Comparison of ENCODE assay signal across 20 cellular contexts in genomic region chrX:2134782-2135181, GRCh38.
DNase-seq lines count a peak whose midpoint lies in the region; ATAC-seq and TF ChIP-seq lines count a peak whose summit lies in the region.
"Had no signal": no experiment of that assay in that cellular context is flagged by ENCODE, and none has a peak within 500 bp of the region (broad histone marks: within the 10 kb centered on the region; RNA-seq: fewer than 3 reads in every experiment).

No MANE protein-coding gene starts in this region.

- no peak overlapping the region for H3K18ac ChIP-seq in H9 (ENCODE audit: insufficient read length, low read depth, low read length)

- no peak overlapping the region for H3K56ac ChIP-seq in H9 (ENCODE audit: insufficient read length, low read depth, low read length)

- no peak for ATAC-seq in WTC11
- ATAC-seq: A549; CD8-positive, alpha-beta T cell had no signal

- H3K36me3 Mint-ChIP-seq in H9 (ENCODE audit: insufficient read depth in 1 of 3, low read depth in 3 of 3) (peaks cover 0 to 3% (median 0%) of the 10 kb centered on the region in 3 experiments; a peak in 3 of 7 replicates), WTC11 (0 out of 2 replicates have a peak, but pooled peaks cover 3% of the 10 kb centered on the region), brain (no peaks in the 10 kb centered on the region), glutamatergic neuron (ENCODE audit: unreplicated experiment) (no peaks in the 10 kb centered on the region), type B pancreatic cell (no peaks in the 10 kb centered on the region)
- H3K36me3 Mint-ChIP-seq: CD8-positive, alpha-beta T cell had no signal

- H4K5ac ChIP-seq in H9 (ENCODE audit: insufficient read length, low read depth, low read length): no peak overlapping the region

- H3K9me3 Mint-ChIP-seq in H9 (no peaks in the 10 kb centered on the region; a peak in 2 of 5 replicates), WTC11 (peaks cover 6% of the 10 kb centered on the region), brain (peaks cover 3 to 9% (median 5%) of the 10 kb centered on the region in 5 experiments), glutamatergic neuron (ENCODE audit: unreplicated experiment) (no peaks in the 10 kb centered on the region), type B pancreatic cell (peaks cover 2% of the 10 kb centered on the region)

- no peak overlapping the region for H2BK20ac ChIP-seq in H9 (ENCODE audit: low read depth, low read length, poor library complexity, severe bottlenecking)

- H3K14ac ChIP-seq in H9 (ENCODE audit: insufficient read depth, low read length): no peak overlapping the region

- no peak overlapping the region for H3K23ac ChIP-seq in H9 (ENCODE audit: insufficient read length, low read depth, low read length)

- POLR2A ChIA-PET in WTC11 (lab: Charles Lee): no interaction called here

- no peak overlapping the region for H3T11ph ChIP-seq in H9 (ENCODE audit: low read length)

- no peak overlapping the region for H3K9ac ChIP-seq in H9 (ENCODE audit: extremely low read depth, insufficient read length, low read length)
- H3K9ac ChIP-seq: BLaER1 treated with 17β-estradiol and CSF1 and Interleukin-3, amounts not matched to agents 10 nM and 100 nM had no signal

- H3K4me1 Mint-ChIP-seq in H9: peaks cover 4 to 5% of the 10 kb centered on the region in 2 experiments
- H3K4me1 Mint-ChIP-seq in WTC11: peaks cover 4% of the 10 kb centered on the region
- peaks cover 5% of the 10 kb centered on the region for H3K4me1 Mint-ChIP-seq in brain
- H3K4me1 Mint-ChIP-seq in glutamatergic neuron (ENCODE audit: low read depth, unreplicated experiment): no peaks in the 10 kb centered on the region
- H3K4me1 Mint-ChIP-seq in type B pancreatic cell (ENCODE audit: unreplicated experiment): no peaks in the 10 kb centered on the region
- H3K4me1 Mint-ChIP-seq: B cell had no signal

- TF ChIP-seq POLR2A in uterus (IDR thresholded peaks at IDR 0.05): no peak

- no peaks in the 10 kb centered on the region for H3K79me2 ChIP-seq in H9 (ENCODE audit: insufficient read depth, low read length)

- no peaks in the 10 kb centered on the region for H3K9me3 ChIP-seq in H9 (ENCODE audit: control insufficient read depth, low read depth, low read length)
- no peaks in the 10 kb centered on the region for H3K9me3 ChIP-seq in uterus
- H3K9me3 ChIP-seq: A549, Caco-2 had no signal

- no peak overlapping the region for H3K4ac ChIP-seq in H9 (ENCODE audit: low read depth, low read length)

- no peaks in the 10 kb centered on the region for H4K20me1 ChIP-seq in H9 (ENCODE audit: control insufficient read depth, insufficient read depth, insufficient read length)
- H4K20me1 ChIP-seq: BLaER1 treated with 17β-estradiol and CSF1 and Interleukin-3, amounts not matched to agents 10 nM and 100 nM had no signal

- no peak overlapping the region for H4K91ac ChIP-seq in H9 (ENCODE audit: insufficient read length, low read depth, low read length)

- H2AFZ ChIP-seq in H9 (ENCODE audit: low read length): no peak overlapping the region

- no peak overlapping the region for H3K4me3 Mint-ChIP-seq in H9
- H3K4me3 Mint-ChIP-seq in WTC11: no peak overlapping the region
- peak overlapping the region in 2 of 5 experiments; percentile 29 to 36 for H3K4me3 Mint-ChIP-seq in brain
- H3K4me3 Mint-ChIP-seq in glutamatergic neuron (ENCODE audit: unreplicated experiment): no peak overlapping the region
- H3K4me3 Mint-ChIP-seq in type B pancreatic cell: no peak overlapping the region
- H3K4me3 Mint-ChIP-seq: B cell; CD4-positive, alpha-beta T cell; CD8-positive, alpha-beta T cell had no signal

- CTCF ChIA-PET in WTC11 (lab: Charles Lee): no interaction called here

- H3K27me3 Mint-ChIP-seq in H9 (ENCODE audit: low read depth): no peaks in the 10 kb centered on the region
- no peaks in the 10 kb centered on the region for H3K27me3 Mint-ChIP-seq in WTC11 (ENCODE audit: low read depth)
- H3K27me3 Mint-ChIP-seq in brain: peaks cover 2% of the 10 kb centered on the region
- H3K27me3 Mint-ChIP-seq in glutamatergic neuron (ENCODE audit: unreplicated experiment): no peaks in the 10 kb centered on the region
- H3K27me3 Mint-ChIP-seq in type B pancreatic cell: peaks cover 3% of the 10 kb centered on the region
- H3K27me3 Mint-ChIP-seq: B cell; CD4-positive, alpha-beta T cell had no signal

- H2BK15ac ChIP-seq in H9 (ENCODE audit: low read depth, low read length): no peak overlapping the region

- no peak for DNase-seq in H9
- DNase-seq in WTC11 (ENCODE audit: low spot score): no peak
- no peak for DNase-seq in glutamatergic neuron
- no peak for DNase-seq in type B pancreatic cell (ENCODE audit: extremely low spot score, unreplicated experiment)
- no peak for DNase-seq in NCI-H2107 treated with DMSO at 0.1 percent for 48 hours (lab: John Stamatoyannopoulos, UW; ENCODE audit: unreplicated experiment)
- DNase-seq in iPS-NIHi7 (ENCODE audit: extremely low spot score): no peak
- no peak for DNase-seq in uterus
- DNase-seq: AML-193; Caco-2; Calu3; CD4-positive, alpha-beta T cell; CD8-positive, alpha-beta T cell; DMS79 treated with DMSO at 0.1 percent for 48 hours; GF-D8 had no signal

- H3K23me2 ChIP-seq in H9 (ENCODE audit: insufficient read length, low read depth, low read length, poor library complexity, severe bottlenecking): no peaks in the 10 kb centered on the region

- H2BK12ac ChIP-seq in H9 (ENCODE audit: insufficient read length, low read depth, low read length): no peak overlapping the region

- no peaks in the 10 kb centered on the region for H3K36me3 ChIP-seq in uterus
- H3K36me3 ChIP-seq: BLaER1 treated with 17β-estradiol and CSF1 and Interleukin-3, amounts not matched to agents 10 nM and 100 nM had no signal

- H3K4me2 ChIP-seq in H9 (ENCODE audit: insufficient read depth, insufficient read length, low read length): no peak overlapping the region
- H3K4me2 ChIP-seq: A549; BLaER1 treated with 17β-estradiol and CSF1 and Interleukin-3, amounts not matched to agents 10 nM and 100 nM had no signal

- H3K27me3 ChIP-seq in H9 (ENCODE audit: insufficient read depth, low read length): no peaks in the 10 kb centered on the region
- no peaks in the 10 kb centered on the region for H3K27me3 ChIP-seq in uterus
- H3K27me3 ChIP-seq: BLaER1 treated with 17β-estradiol and CSF1 and Interleukin-3, amounts not matched to agents 10 nM and 100 nM had no signal

- H4K8ac ChIP-seq in H9 (replicated peaks; ENCODE audit: insufficient read length, low read depth, low read length): no peak overlapping the region

- no peak overlapping the region for H3K4me3 ChIP-seq in uterus
- H3K4me3 ChIP-seq: A549; BLaER1 treated with 17β-estradiol and CSF1 and Interleukin-3, amounts not matched to agents 10 nM and 100 nM had no signal

- no peak overlapping the region for H2AK5ac ChIP-seq in H9 (ENCODE audit: insufficient read length, low read length)

- no peak overlapping the region for H3K27ac ChIP-seq in H9 (ENCODE audit: insufficient read length, low read depth, low read length)
- H3K27ac ChIP-seq in uterus: no peak overlapping the region
- H3K27ac ChIP-seq: 22Rv1; A549; BLaER1 treated with 17β-estradiol and CSF1 and Interleukin-3, amounts not matched to agents 10 nM and 100 nM; C4-2B had no signal

- no CpG with 5 or more reads among the region's 1 CpG for WGBS in H9 (ENCODE audit: extremely low coverage, insufficient read length, low lambda C conversion rate)

- TF ChIP-seq CTCF in H9 (conservative IDR thresholded peaks at IDR 0.05): no peak
- TF ChIP-seq CTCF in WTC11 (IDR thresholded peaks at IDR 0.05): no peak
- TF ChIP-seq CTCF in brain (conservative IDR thresholded peaks at IDR 0.05): no peak
- TF ChIP-seq CTCF in glutamatergic neuron (IDR thresholded peaks at IDR 0.05; ENCODE audit: partially characterized antibody, unreplicated experiment): no peak
- no peak for TF ChIP-seq CTCF in type B pancreatic cell (conservative IDR thresholded peaks at IDR 0.05)
- TF ChIP-seq CTCF in uterus (IDR thresholded peaks at IDR 0.05): no peak

- intact Hi-C loops in uterus (cut with DNase I; ENCODE audit: low total_unique reads): no loop called here

- H3K27ac Mint-ChIP-seq in H9: peak overlapping the region; percentile 7 to 33 (median 8); a peak in 6 of 7 replicates
- H3K27ac Mint-ChIP-seq in WTC11: peak overlapping the region; percentile 20
- H3K27ac Mint-ChIP-seq in brain: peak overlapping the region in 4 of 5 experiments; percentile 16 to 79 (median 66)
- peak overlapping the region; percentile 12 for H3K27ac Mint-ChIP-seq in glutamatergic neuron (ENCODE audit: unreplicated experiment)
- H3K27ac Mint-ChIP-seq in type B pancreatic cell: no peak overlapping the region
- H3K27ac Mint-ChIP-seq: B cell; CD4-positive, alpha-beta T cell; CD8-positive, alpha-beta T cell had no signal

- no peaks in the 10 kb centered on the region for H3K4me1 ChIP-seq in H9 (ENCODE audit: insufficient read depth, low read length)
- no peaks in the 10 kb centered on the region for H3K4me1 ChIP-seq in uterus
- H3K4me1 ChIP-seq: BLaER1 treated with 17β-estradiol and CSF1 and Interleukin-3, amounts not matched to agents 10 nM and 100 nM; Caco-2 had no signal

- H2BK5ac ChIP-seq in H9 (ENCODE audit: insufficient read length, low read length): no peak overlapping the region

- H3K79me1 ChIP-seq in H9 (ENCODE audit: insufficient read depth, low read depth, low read length, poor library complexity, severe bottlenecking): no peaks in the 10 kb centered on the region

- H2BK120ac ChIP-seq in H9 (ENCODE audit: low read depth, low read length, poor library complexity, severe bottlenecking): no peak overlapping the region

TF ChIP-seq in WTC11, 78 proteins besides CTCF, POLR2A, EP300 and RAD21:
- peak; percentile 84; the same call in 1 of the 2 replicates for TF ChIP-seq ZNF512 (CRISPR knock-in tag; IDR thresholded peaks at IDR 0.05; ENCODE audit: borderline replicate concordance)
- TF ChIP-seq IRF2 (CRISPR knock-in tag; IDR thresholded peaks at IDR 0.05; ENCODE audit: borderline replicate concordance, low read depth): no peak
